20 cellular contexts compared by ENCODE assay signal in genomic region chr7:111265394-111265793, GRCh38.
DNase-seq lines count a peak whose midpoint lies in the region; ATAC-seq and TF ChIP-seq lines count a peak whose summit lies in the region.
"Had no signal": no experiment of that assay in that cellular context is flagged by ENCODE, and none has a peak within 500 bp of the region (broad histone marks: within the 10 kb centered on the region; RNA-seq: fewer than 3 reads in every experiment).

No MANE protein-coding gene starts in this region.

- H3K4me1 ChIP-seq in GM23338 (ENCODE audit: insufficient read depth) (0 out of 2 replicates have a peak, but pooled peaks cover 4% of the 10 kb centered on the region), smooth muscle cell (ENCODE audit: low read depth) (no peaks in the 10 kb centered on the region)

- no peaks in the 10 kb centered on the region for H3K27me3 Mint-ChIP-seq in GM23338 (ENCODE audit: insufficient read depth, low read depth, poor library complexity)
- no peaks in the 10 kb centered on the region for H3K27me3 Mint-ChIP-seq in mesothelial cell of epicardium (ENCODE audit: low read depth)
- H3K27me3 Mint-ChIP-seq: CD8-positive, alpha-beta memory T cell had no signal

- no peak for ATAC-seq in GM23338
- no peak for ATAC-seq in stimulated activated naive CD8-positive, alpha-beta T cell treated with anti-CD3 and anti-CD28 coated beads, Interleukin-15, Interleukin-2, amounts not matched to agents 100 U/mL and 50 U/mL, for 24 hours
- ATAC-seq: HCT116 had no signal

- no peaks in the 10 kb centered on the region for H3F3A ChIP-seq in GM23338 (replicated peaks; ENCODE audit: low read depth)
- H3F3A ChIP-seq in smooth muscle cell (ENCODE audit: low read depth): no peaks in the 10 kb centered on the region

- H3K9me2 ChIP-seq in GM23338 (ENCODE audit: insufficient read depth): no peaks in the 10 kb centered on the region

- H3K4me3 Mint-ChIP-seq in GM23338 (no peak overlapping the region), mesothelial cell of epicardium (no peak overlapping the region)
- H3K4me3 Mint-ChIP-seq: CD8-positive, alpha-beta memory T cell had no signal

- H3K9me3 ChIP-seq in smooth muscle cell (replicated peaks; ENCODE audit: low read depth): no peaks in the 10 kb centered on the region
- no peaks in the 10 kb centered on the region for H3K9me3 ChIP-seq in WERI-Rb-1 (ENCODE audit: severe bottlenecking)

- H3K9ac ChIP-seq in smooth muscle cell (ENCODE audit: low read depth): no peak overlapping the region

- H4K20me1 ChIP-seq in GM23338 (replicated peaks; ENCODE audit: insufficient read depth) (no peaks in the 10 kb centered on the region), smooth muscle cell (ENCODE audit: low read depth) (no peaks in the 10 kb centered on the region)

- peak overlapping the region; percentile 84 for H3K27ac Mint-ChIP-seq in GM23338
- H3K27ac Mint-ChIP-seq in mesothelial cell of epicardium: peak overlapping the region; percentile 36
- H3K27ac Mint-ChIP-seq: CD8-positive, alpha-beta memory T cell had no signal

- H3K36me3 ChIP-seq in GM23338 (ENCODE audit: insufficient read depth) (no peaks in the 10 kb centered on the region), smooth muscle cell (ENCODE audit: low read depth) (no peaks in the 10 kb centered on the region), WERI-Rb-1 (no peaks in the 10 kb centered on the region)

- no peak overlapping the region for H2AFZ ChIP-seq in GM23338
- H2AFZ ChIP-seq in smooth muscle cell (ENCODE audit: low read depth): no peak overlapping the region

- TF ChIP-seq CTCF in GM23338 (conservative IDR thresholded peaks at IDR 0.05; ENCODE audit: low read depth in 2 of 2) (no peak), mesothelial cell of epicardium (IDR thresholded peaks at IDR 0.05; ENCODE audit: unreplicated experiment) (no peak), smooth muscle cell (IDR thresholded peaks at IDR 0.05; ENCODE audit: borderline replicate concordance, insufficient read depth, poor library complexity, severe bottlenecking) (no peak), WERI-Rb-1 (IDR thresholded peaks at IDR 0.05; ENCODE audit: low read depth, low read length) (no peak)

- H3K36me3 Mint-ChIP-seq in GM23338 (ENCODE audit: low read depth) (no peaks in the 10 kb centered on the region), mesothelial cell of epicardium (no peaks in the 10 kb centered on the region)

- H3K9me3 Mint-ChIP-seq in GM23338 (no peaks in the 10 kb centered on the region), mesothelial cell of epicardium (no peaks in the 10 kb centered on the region)
- H3K9me3 Mint-ChIP-seq: CD8-positive, alpha-beta memory T cell had no signal

- H3K4me3 ChIP-seq in GM23338 (no peak overlapping the region), smooth muscle cell (no peak overlapping the region), WERI-Rb-1 (ENCODE audit: low read depth, low read length) (no peak overlapping the region)

- DNase-seq in GM23338 (ENCODE audit: low spot score) (no peak), amniotic epithelial cell (ENCODE audit: low read depth) (peak; percentile 12), mesothelial cell of epicardium (ENCODE audit: low spot score in 2 of 2, unreplicated experiment in 2 of 2) (no peak), smooth muscle cell (lab: John Stamatoyannopoulos, UW; ENCODE audit: unreplicated experiment) (no peak), WERI-Rb-1 (no peak), NCI-H1092 treated with DMSO at 0.1 percent for 48 hours (lab: John Stamatoyannopoulos, UW) (no peak), cortex of kidney (lab: John Stamatoyannopoulos, UW) (no peak)
- no peak for DNase-seq in stimulated activated naive CD8-positive, alpha-beta T cell treated with anti-CD3 and anti-CD28 coated beads, Interleukin-15, Interleukin-2, amounts not matched to agents 100 U/mL and 50 U/mL, for 24 hours
- DNase-seq: Calu3; CD8-positive, alpha-beta memory T cell; GDM1; GOT3; Karpas-422; NCI-H1417; NCI-H2081 treated with DMSO at 0.1 percent for 48 hours; NCI-H446; NCI-H526; Right ventricle myocardium superior had no signal

- no peaks in the 10 kb centered on the region for H3K27me3 ChIP-seq in GM23338 (ENCODE audit: insufficient read depth)
- H3K27me3 ChIP-seq in smooth muscle cell (ENCODE audit: low read depth): no peaks in the 10 kb centered on the region
- no peaks in the 10 kb centered on the region for H3K27me3 ChIP-seq in WERI-Rb-1 (ENCODE audit: insufficient read depth, low read depth, severe bottlenecking)

- H3K4me2 ChIP-seq in GM23338: no peak overlapping the region
- peak overlapping the region; percentile 8 for H3K4me2 ChIP-seq in smooth muscle cell

- H3K4me1 Mint-ChIP-seq in GM23338 (peaks cover 18% of the 10 kb centered on the region; the same call in 2 of the 3 replicates), mesothelial cell of epicardium (peaks cover 12% of the 10 kb centered on the region)
- H3K4me1 Mint-ChIP-seq: CD8-positive, alpha-beta memory T cell had no signal

- H3K27ac ChIP-seq in GM23338 (ENCODE audit: low read depth): no peak overlapping the region
- no peak overlapping the region for H3K27ac ChIP-seq in smooth muscle cell (ENCODE audit: low read depth)
- no peak overlapping the region for H3K27ac ChIP-seq in WERI-Rb-1
- H3K27ac ChIP-seq: C4-2B had no signal

- H3K79me2 ChIP-seq in GM23338 (replicated peaks; ENCODE audit: insufficient read depth) (no peaks in the 10 kb centered on the region), smooth muscle cell (ENCODE audit: low read depth) (no peaks in the 10 kb centered on the region)

TF ChIP-seq in GM23338, 12 proteins besides CTCF, POLR2A, EP300 and RAD21:
- TF ChIP-seq STAT1 (IDR thresholded peaks at IDR 0.05; ENCODE audit: unreplicated experiment) (no peak), JUNB (IDR thresholded peaks at IDR 0.05; ENCODE audit: unreplicated experiment) (no peak)
- TF ChIP-seq, protein P1, sequence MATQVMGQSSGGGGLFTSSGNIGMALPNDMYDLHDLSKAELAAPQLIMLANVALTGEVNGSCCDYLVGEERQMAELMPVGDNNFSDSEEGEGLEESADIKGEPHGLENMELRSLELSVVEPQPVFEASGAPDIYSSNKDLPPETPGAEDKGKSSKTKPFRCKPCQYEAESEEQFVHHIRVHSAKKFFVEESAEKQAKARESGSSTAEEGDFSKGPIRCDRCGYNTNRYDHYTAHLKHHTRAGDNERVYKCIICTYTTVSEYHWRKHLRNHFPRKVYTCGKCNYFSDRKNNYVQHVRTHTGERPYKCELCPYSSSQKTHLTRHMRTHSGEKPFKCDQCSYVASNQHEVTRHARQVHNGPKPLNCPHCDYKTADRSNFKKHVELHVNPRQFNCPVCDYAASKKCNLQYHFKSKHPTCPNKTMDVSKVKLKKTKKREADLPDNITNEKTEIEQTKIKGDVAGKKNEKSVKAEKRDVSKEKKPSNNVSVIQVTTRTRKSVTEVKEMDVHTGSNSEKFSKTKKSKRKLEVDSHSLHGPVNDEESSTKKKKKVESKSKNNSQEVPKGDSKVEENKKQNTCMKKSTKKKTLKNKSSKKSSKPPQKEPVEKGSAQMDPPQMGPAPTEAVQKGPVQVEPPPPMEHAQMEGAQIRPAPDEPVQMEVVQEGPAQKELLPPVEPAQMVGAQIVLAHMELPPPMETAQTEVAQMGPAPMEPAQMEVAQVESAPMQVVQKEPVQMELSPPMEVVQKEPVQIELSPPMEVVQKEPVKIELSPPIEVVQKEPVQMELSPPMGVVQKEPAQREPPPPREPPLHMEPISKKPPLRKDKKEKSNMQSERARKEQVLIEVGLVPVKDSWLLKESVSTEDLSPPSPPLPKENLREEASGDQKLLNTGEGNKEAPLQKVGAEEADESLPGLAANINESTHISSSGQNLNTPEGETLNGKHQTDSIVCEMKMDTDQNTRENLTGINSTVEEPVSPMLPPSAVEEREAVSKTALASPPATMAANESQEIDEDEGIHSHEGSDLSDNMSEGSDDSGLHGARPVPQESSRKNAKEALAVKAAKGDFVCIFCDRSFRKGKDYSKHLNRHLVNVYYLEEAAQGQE (IDR thresholded peaks at IDR 0.05; ENCODE audit: unreplicated experiment): no peak
